ENCODE assay signal across 22 cellular contexts in genomic region chr12:92421701-92422100, GRCh38.
DNase-seq lines count a peak whose midpoint lies in the region; ATAC-seq, FAIRE-seq and TF ChIP-seq lines count a peak whose summit lies in the region.
"Had no signal": no experiment of that assay in that cellular context is flagged by ENCODE, and none has a peak within 500 bp of the region (broad histone marks: within the 10 kb centered on the region; RNA-seq: fewer than 3 reads in every experiment).

No MANE protein-coding gene starts in this region.

- no peak for ATAC-seq in heart right ventricle
- ATAC-seq: activated CD8-positive, alpha-beta memory T cell treated with anti-CD3 and anti-CD28 coated beads, Interleukin-2, amount 10 ng/mL, durations not matched to agents 7 days and 5 days had no signal

- no peak overlapping the region for H3K4me2 ChIP-seq in endothelial cell of umbilical vein (ENCODE audit: insufficient read depth, low read length)

- BruUV-seq in endothelial cell of umbilical vein (replicated peaks; lab: Mats Ljungman, UMichigan): no TSS peak

- dilution Hi-C loops in endothelial cell of umbilical vein (cut with MboI; ENCODE audit: extremely low pct_ligation_motif_present, low sequenced_read_pairs): no loop called here

- H3K27ac ChIP-seq in endothelial cell of umbilical vein (ENCODE audit: insufficient read depth, low read depth, low read length) (no peak overlapping the region), heart right ventricle (no peak overlapping the region)
- H3K27ac ChIP-seq: HL-60, SK-N-MC had no signal

- TF ChIP-seq POLR2A in endothelial cell of umbilical vein (IDR thresholded peaks at IDR 0.05; ENCODE audit: low read depth, low read length): no peak

- H3K9me3 ChIP-seq in endothelial cell of umbilical vein (replicated peaks; ENCODE audit: control insufficient read depth, insufficient read depth, low read length): no peaks in the 10 kb centered on the region
- H3K9me3 ChIP-seq in heart right ventricle: no peaks in the 10 kb centered on the region

- DNase-seq in EL (peak; percentile 27), NCI-H226 (peak; percentile 53), endothelial cell of umbilical vein (ENCODE audit: low read depth, low spot score) (peak; percentile 50), kidney tubule cell (ENCODE audit: low spot score) (peak; percentile 76), NOMO-1 treated with DMSO at 0.1 percent for 48 hours (lab: John Stamatoyannopoulos, UW; ENCODE audit: unreplicated experiment) (no peak), heart right ventricle (no peak), NCI-H128 (lab: John Stamatoyannopoulos, UW; ENCODE audit: unreplicated experiment) (no peak), NCI-H345 (lab: John Stamatoyannopoulos, UW) (no peak)
- DNase-seq: activated CD4-positive, CD25-positive, alpha-beta regulatory T cell treated with anti-CD3 and anti-CD28 coated beads, Interleukin-2, amount 50 U/mL, for 72 hours; activated CD8-positive, alpha-beta memory T cell treated with anti-CD3 and anti-CD28 coated beads, Interleukin-2, amount 10 ng/mL, durations not matched to agents 7 days and 5 days; activated effector memory CD4-positive, alpha-beta T cell treated with anti-CD3 and anti-CD28 coated beads, Interleukin-2, amount 50 U/mL, for 16 hours; AML-193; aorta; Calu3; foreskin melanocyte; KBM-7; NCI-H1417; stimulated activated CD4-positive, alpha-beta T cell treated with anti-CD3 and anti-CD28 coated beads, Interleukin-4, amount 100 ng/mL, for 1 hour; stimulated activated CD8-positive, alpha-beta memory T cell treated with anti-CD3 and anti-CD28 coated beads, Interleukin-4, amount 100 ng/mL, for 48 hours; T-helper 9 cell had no signal

- H4K20me1 ChIP-seq in endothelial cell of umbilical vein (replicated peaks; ENCODE audit: control insufficient read depth, extremely low read depth, insufficient read depth, low read length): no peaks in the 10 kb centered on the region

- H3K79me2 ChIP-seq in endothelial cell of umbilical vein (ENCODE audit: control insufficient read depth, insufficient read depth, low read length): no peaks in the 10 kb centered on the region

- H2AFZ ChIP-seq in endothelial cell of umbilical vein (ENCODE audit: low read depth, low read length): no peak overlapping the region

- FAIRE-seq in endothelial cell of umbilical vein (lab: Jason Lieb, UNC): peak; percentile 76

- H3K4me3 ChIP-seq in endothelial cell of umbilical vein (replicated peaks in 1 of 3; ENCODE audit: insufficient read depth in 1 of 3, low read depth in 1 of 3, low read length in 3 of 3) (no peak overlapping the region), heart right ventricle (no peak overlapping the region)
- H3K4me3 ChIP-seq: SK-N-MC had no signal

- no peak for TF ChIP-seq CTCF in endothelial cell of umbilical vein (IDR thresholded peaks at IDR 0.05; ENCODE audit: extremely low read depth in 1 of 2, insufficient read depth in 1 of 2, low read depth in 1 of 2, low read length in 2 of 2)
- TF ChIP-seq CTCF in heart right ventricle (IDR thresholded peaks at IDR 0.05): no peak

- H3K4me1 ChIP-seq in endothelial cell of umbilical vein (ENCODE audit: control insufficient read depth, extremely low read depth, insufficient read depth, low read length): no peaks in the 10 kb centered on the region
- H3K4me1 ChIP-seq in heart right ventricle: peaks cover 0 to 26% (median 17%) of the 10 kb centered on the region in 9 donors

- H3K36me3 ChIP-seq in endothelial cell of umbilical vein (ENCODE audit: control insufficient read depth in 2 of 2, extremely low read depth in 1 of 2, insufficient read depth in 2 of 2, low read length in 2 of 2): no peaks in the 10 kb centered on the region
- H3K36me3 ChIP-seq in heart right ventricle: no peaks in the 10 kb centered on the region

- no peak overlapping the region for H3K9ac ChIP-seq in endothelial cell of umbilical vein (replicated peaks; ENCODE audit: extremely low read depth, insufficient read depth, low read length)

- POLR2A ChIA-PET in endothelial cell of umbilical vein (lab: Charles Lee): no interaction called here

- no peaks in the 10 kb centered on the region for H3K27me3 ChIP-seq in endothelial cell of umbilical vein (ENCODE audit: control insufficient read depth in 2 of 2, insufficient read depth in 2 of 2, low read length in 2 of 2)
- H3K27me3 ChIP-seq in heart right ventricle: no peaks in the 10 kb centered on the region

- CTCF ChIA-PET in endothelial cell of umbilical vein (lab: Charles Lee): interaction anchor here (0.9 to 1.2 kb wide), 2 partner anchors 12 to 148 kb away, joined by 3 read pairs; no protein-coding TSS in a partner anchor

- intact Hi-C loops in endothelial cell of umbilical vein (cut with micrococcal nuclease) (loop anchor here (5.0 kb wide), 1 partner anchor 151 kb away; no protein-coding TSS in a partner anchor), heart right ventricle (cut with DNase I) (no loop called here)

- H3K9me1 ChIP-seq in endothelial cell of umbilical vein (replicated peaks; ENCODE audit: control insufficient read depth, extremely low read depth, insufficient read depth, low read length): no peaks in the 10 kb centered on the region

TF ChIP-seq in endothelial cell of umbilical vein, 7 proteins besides CTCF, POLR2A, EP300 and RAD21:
- TF ChIP-seq MAX (IDR thresholded peaks at IDR 0.05; ENCODE audit: insufficient read depth, insufficient read length) (no peak), JUN (IDR thresholded peaks at IDR 0.05; ENCODE audit: borderline replicate concordance, insufficient read depth, insufficient read length, low read depth) (peak; percentile 23)
TF ChIP-seq in endothelial cell of umbilical vein: peak in this region for 1.

Comparison
In these comparisons a context has a peak if more than half of its experiments do, and no peak if none do; other contexts are left out.
1. DNase-seq: peak in EL (single experiment), NCI-H226 (single experiment), endothelial cell of umbilical vein (single experiment) and kidney tubule cell (single experiment); none in NOMO-1 treated with DMSO at 0.1 percent for 48 hours (single experiment), heart right ventricle (0 of 2), NCI-H128 (single experiment) and NCI-H345 (single experiment).